Comparison of ENCODE assay signal across 8 cellular contexts in the genomic region with DNA sequence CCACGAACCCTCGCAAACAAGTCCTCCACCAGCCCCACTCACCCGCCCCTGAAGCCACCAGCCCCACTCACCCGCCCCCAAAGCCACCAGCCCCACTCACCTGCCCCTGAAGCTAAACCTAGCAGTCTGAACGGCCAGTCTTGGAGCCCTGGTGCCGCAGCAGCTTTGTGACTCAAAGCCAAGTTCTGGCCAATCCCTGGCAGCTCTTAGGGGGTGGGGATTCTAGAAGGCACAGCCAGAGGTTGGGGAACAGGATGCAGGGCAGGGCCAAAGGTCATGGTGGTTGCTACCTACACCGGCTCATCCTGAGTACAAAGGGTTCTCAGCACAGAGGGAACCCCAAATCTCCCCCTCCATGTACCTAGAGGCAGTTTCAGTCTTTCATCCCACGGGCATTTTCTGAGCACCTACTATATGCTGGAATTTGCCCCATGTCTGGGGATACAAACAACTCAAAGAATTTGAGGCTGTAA. TPM values are rescaled to one million over a fixed set of nuclear protein-coding genes. Genes with fewer than 3 reads are reported as not detected.
DNase-seq lines count a peak whose midpoint lies in the region; ATAC-seq and TF ChIP-seq lines count a peak whose summit lies in the region.

A gene with protein sequence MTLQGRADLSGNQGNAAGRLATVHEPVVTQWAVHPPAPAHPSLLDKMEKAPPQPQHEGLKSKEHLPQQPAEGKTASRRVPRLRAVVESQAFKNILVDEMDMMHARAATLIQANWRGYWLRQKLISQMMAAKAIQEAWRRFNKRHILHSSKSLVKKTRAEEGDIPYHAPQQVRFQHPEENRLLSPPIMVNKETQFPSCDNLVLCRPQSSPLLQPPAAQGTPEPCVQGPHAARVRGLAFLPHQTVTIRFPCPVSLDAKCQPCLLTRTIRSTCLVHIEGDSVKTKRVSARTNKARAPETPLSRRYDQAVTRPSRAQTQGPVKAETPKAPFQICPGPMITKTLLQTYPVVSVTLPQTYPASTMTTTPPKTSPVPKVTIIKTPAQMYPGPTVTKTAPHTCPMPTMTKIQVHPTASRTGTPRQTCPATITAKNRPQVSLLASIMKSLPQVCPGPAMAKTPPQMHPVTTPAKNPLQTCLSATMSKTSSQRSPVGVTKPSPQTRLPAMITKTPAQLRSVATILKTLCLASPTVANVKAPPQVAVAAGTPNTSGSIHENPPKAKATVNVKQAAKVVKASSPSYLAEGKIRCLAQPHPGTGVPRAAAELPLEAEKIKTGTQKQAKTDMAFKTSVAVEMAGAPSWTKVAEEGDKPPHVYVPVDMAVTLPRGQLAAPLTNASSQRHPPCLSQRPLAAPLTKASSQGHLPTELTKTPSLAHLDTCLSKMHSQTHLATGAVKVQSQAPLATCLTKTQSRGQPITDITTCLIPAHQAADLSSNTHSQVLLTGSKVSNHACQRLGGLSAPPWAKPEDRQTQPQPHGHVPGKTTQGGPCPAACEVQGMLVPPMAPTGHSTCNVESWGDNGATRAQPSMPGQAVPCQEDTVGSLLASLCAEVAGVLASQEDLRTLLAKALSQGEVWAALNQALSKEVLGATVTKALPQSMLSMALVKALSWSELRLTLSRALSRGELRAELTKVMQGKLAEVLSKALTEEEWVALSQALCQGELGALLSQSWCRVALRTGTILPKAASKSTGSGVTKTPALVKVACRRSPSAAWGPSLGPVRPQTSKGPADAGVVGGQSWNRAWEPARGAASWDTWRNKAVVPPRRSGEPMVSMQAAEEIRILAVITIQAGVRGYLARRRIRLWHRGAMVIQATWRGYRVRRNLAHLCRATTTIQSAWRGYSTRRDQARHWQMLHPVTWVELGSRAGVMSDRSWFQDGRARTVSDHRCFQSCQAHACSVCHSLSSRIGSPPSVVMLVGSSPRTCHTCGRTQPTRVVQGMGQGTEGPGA (N-terminal part only) (minus strand): TSS at position 150 of the 473 bp plus-strand sequence. CDS start 4,974 bp downstream, outside the sequence.

- H3K27ac Mint-ChIP-seq in activated T-cell treated with anti-CD3 and anti-CD28 coated beads, Interleukin-2, amount 50 U/mL, for 24 hours, result peak within 1 kb of the TSS; percentile 82

- no peaks in the 10 kb centered on the region for H3K27me3 Mint-ChIP-seq in activated T-cell treated with anti-CD3 and anti-CD28 coated beads, Interleukin-2, amount 50 U/mL, for 24 hours

- H3K9me3 ChIP-seq in spleen, result no peaks in the 10 kb centered on the region

- intact Hi-C loops in left ventricle myocardium superior (cut with micrococcal nuclease), result no loop called here
- intact Hi-C loops in spleen (cut with DNase I; ENCODE audit: low total_unique reads), result no loop called here
- intact Hi-C loops in posterior vena cava (cut with DNase I), result loop anchor here in 1 of 2 donors (10.0 kb wide), 1 partner anchor 140 kb away; a partner anchor contains a TSS

- H3K27me3 ChIP-seq in HL-60 (ENCODE audit: insufficient read depth, poor library complexity, severe bottlenecking) (no peaks in the 10 kb centered on the region), spleen (replicated peaks in 1 of 7) (no peaks in the 10 kb centered on the region)

- TF ChIP-seq CTCF in HL-60 (IDR thresholded peaks at IDR 0.05; ENCODE audit: insufficient read depth, low read length), result no peak
- TF ChIP-seq CTCF in spleen (IDR thresholded peaks at IDR 0.05 in 8 of 11, conservative IDR thresholded peaks at IDR 0.05 in 3 of 11), result no peak

- peaks cover 33% of the 10 kb centered on the region for H3K4me1 Mint-ChIP-seq in activated T-cell treated with anti-CD3 and anti-CD28 coated beads, Interleukin-2, amount 50 U/mL, for 24 hours (ENCODE audit: low read depth)

- TF ChIP-seq POLR2A in spleen (IDR thresholded peaks at IDR 0.05), result no peak

- H3K9me3 Mint-ChIP-seq in activated T-cell treated with anti-CD3 and anti-CD28 coated beads, Interleukin-2, amount 50 U/mL, for 24 hours, result no peaks in the 10 kb centered on the region

- H3K36me3 Mint-ChIP-seq in activated T-cell treated with anti-CD3 and anti-CD28 coated beads, Interleukin-2, amount 50 U/mL, for 24 hours (ENCODE audit: low read depth), result peaks cover 42% of the 10 kb centered on the region

- 75 to 81% (median 79%) methylated on average over 3 to 8 of the region's 8 CpGs for WGBS in spleen, 5 donors

- H3K4me1 ChIP-seq in spleen, result peaks cover 35 to 68% (median 55%) of the 10 kb centered on the region in 6 donors

- ATAC-seq in left ventricle myocardium superior, result peak; percentile 2

- H3K4me3 Mint-ChIP-seq in activated T-cell treated with anti-CD3 and anti-CD28 coated beads, Interleukin-2, amount 50 U/mL, for 24 hours, result no peak within 1 kb of the TSS

- peaks cover 0 to 62% (median 15%) of the 10 kb centered on the region in 6 donors for H3K36me3 ChIP-seq in spleen

- peak; percentile 12 to 47 for DNase-seq in HL-60 (ENCODE audit: low read depth in 1 of 2, low spot score in 1 of 2)
- no peak for DNase-seq in activated T-cell treated with anti-CD3 and anti-CD28 coated beads, Interleukin-2, amount 50 U/mL, for 24 hours
- no peak for DNase-seq in left ventricle myocardium superior
- DNase-seq in spleen, result no peak
- DNase-seq in NCI-H2227 treated with DMSO at 0.1 percent for 48 hours (lab: John Stamatoyannopoulos, UW), result no peak
- DNase-seq in posterior vena cava (ENCODE audit: low spot score), result no peak
- DNase-seq in NCI-H1417 treated with DMSO at 0.1 percent for 48 hours (lab: John Stamatoyannopoulos, UW), result no peak
- DNase-seq in NCI-H2171 (lab: John Stamatoyannopoulos, UW), result no peak

- H3K4me3 ChIP-seq in HL-60 (replicated peaks; ENCODE audit: insufficient read depth, low read length), result no peak within 1 kb of the TSS
- peak within 1 kb of the TSS in 1 of 8 donors; percentile 19 for H3K4me3 ChIP-seq in spleen

- H3K27ac ChIP-seq in HL-60 (replicated peaks) (peak within 1 kb of the TSS; percentile 43), spleen (peak within 1 kb of the TSS in 7 of 8 donors; percentile 46 to 73 (median 67))

RNA-seq across cellular contexts. Expression of the gene that starts here (rescaled TPM):
- total RNA-seq in left ventricle myocardium superior, result 0.57 TPM
- total RNA-seq in spleen, result 10 to 100 TPM in 3 of 7 donors, 1 to 10 TPM in 4; 4.7 to 17.1 (median 8.6) TPM
- 10 to 100 TPM in 1 of 3 donors, 1 to 10 TPM in 2; 1.4 to 15.6 (median 7.8) TPM for polyA plus RNA-seq in spleen
- 1 to 10 TPM; 2.6 to 4.9 TPM for total RNA-seq in posterior vena cava

Comparison
In these comparisons a context has a peak if more than half of its experiments do, and no peak if none do; other contexts are left out.
1. Peak in ATAC-seq in left ventricle myocardium superior; RNA of the gene not detected or under 1 TPM.
2. DNase-seq: peak in HL-60 (2 of 2); none in activated T-cell treated with anti-CD3 and anti-CD28 coated beads, Interleukin-2, amount 50 U/mL, for 24 hours (single experiment), left ventricle myocardium superior (single experiment), spleen (single experiment), NCI-H2227 treated with DMSO at 0.1 percent for 48 hours (single experiment), posterior vena cava (single experiment), NCI-H1417 treated with DMSO at 0.1 percent for 48 hours (single experiment) and NCI-H2171 (single experiment).